8 cellular contexts compared by ENCODE assay signal in the genomic region with DNA sequence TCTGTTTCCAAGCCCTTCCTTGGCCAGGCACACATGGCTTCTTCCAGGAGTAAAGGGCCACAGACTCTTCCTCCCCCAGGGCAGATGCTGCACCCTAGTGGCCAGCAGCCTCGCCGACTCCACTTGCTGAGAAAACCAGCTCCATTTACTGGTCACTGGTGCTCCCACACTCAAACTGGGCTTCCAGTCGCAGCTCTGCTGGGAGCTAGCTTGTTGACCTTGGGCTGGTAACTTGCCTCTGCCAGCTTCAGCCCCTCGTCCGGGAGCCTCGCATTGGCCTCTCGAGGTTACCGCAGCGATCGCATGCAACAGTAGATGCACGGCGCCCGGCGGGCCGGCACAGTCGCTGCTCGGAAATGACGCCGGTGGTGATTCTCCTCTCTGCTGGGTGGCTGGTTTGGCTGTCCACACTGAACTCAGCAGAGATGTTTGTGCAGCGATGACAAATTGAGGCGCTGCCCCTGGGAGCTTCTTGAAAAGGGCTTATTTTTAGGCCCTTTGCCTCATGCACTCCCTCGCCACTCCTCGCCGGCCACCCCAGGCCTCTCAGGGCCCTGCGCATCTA.
DNase-seq lines count a peak whose midpoint lies in the region; ATAC-seq and TF ChIP-seq lines count a peak whose summit lies in the region.

No MANE protein-coding gene starts in this region.

- H3K9me3 Mint-ChIP-seq in WTC11, result no peaks in the 10 kb centered on the region

- DNase-seq in DMS53 (lab: John Stamatoyannopoulos, UW), result peak; percentile 71
- DNase-seq in HPDE6-E6E7 (ENCODE audit: extremely low spot score), result peak; percentile 66
- DNase-seq in WTC11 (ENCODE audit: low spot score), result peak; percentile 84
- DNase-seq in dermis blood vessel endothelial cell, result peak; percentile 91
- DNase-seq in coronary artery (ENCODE audit: low spot score), result no peak

- H3K4me3 ChIP-seq in mesodermal cell (ENCODE audit: extremely low read depth, insufficient read depth, low read length, poor library complexity, severe bottlenecking) (no peak overlapping the region), coronary artery (no peak overlapping the region)

- peaks cover 27% of the 10 kb centered on the region for H3K4me1 ChIP-seq in mesodermal cell (ENCODE audit: control insufficient read depth, insufficient read depth, low read length, poor library complexity, severe bottlenecking)

- H3K27ac ChIP-seq in mesodermal cell (ENCODE audit: low read depth, low read length, severe bottlenecking) (peak overlapping the region; percentile 16), temporal lobe (ENCODE audit: low read depth, low read length) (peak overlapping the region; percentile 61), coronary artery (peak overlapping the region in 1 of 2 donors; percentile 28)

- peak overlapping the region; percentile 68; the same call in 1 of the 2 replicates for H3K27ac Mint-ChIP-seq in WTC11

- H3K36me3 Mint-ChIP-seq in WTC11, result peaks cover 30% of the 10 kb centered on the region

- no peak overlapping the region for H3K4me3 Mint-ChIP-seq in WTC11

- no peaks in the 10 kb centered on the region for H3K4me1 Mint-ChIP-seq in WTC11

- WGBS in mesodermal cell (ENCODE audit: insufficient coverage in 2 of 2), 2 experiments, result 93 to 94% methylated on average over 21 to 25 of the region's 25 CpGs

- no peaks in the 10 kb centered on the region for H3K9me3 ChIP-seq in mesodermal cell (ENCODE audit: control insufficient read depth, low read length)

- no peaks in the 10 kb centered on the region for H3K27me3 Mint-ChIP-seq in WTC11 (ENCODE audit: low read depth)

- POLR2A ChIA-PET in WTC11 (lab: Charles Lee), result no interaction called here

- CTCF ChIA-PET in WTC11 (lab: Charles Lee), result interaction anchor here (0.6 to 3.6 kb wide), 60 partner anchors 9 to 492 kb away, joined by 3 to 51 read pairs (median 4); no protein-coding TSS in a partner anchor

- H3K36me3 ChIP-seq in mesodermal cell (ENCODE audit: control insufficient read depth, insufficient read depth, low read length), result peaks cover 78% of the 10 kb centered on the region

- TF ChIP-seq CTCF in WTC11 (IDR thresholded peaks at IDR 0.05) (peak; percentile 50; the same call in 1 of the 2 replicates), coronary artery (IDR thresholded peaks at IDR 0.05) (no peak)

- peak; percentile 81 for ATAC-seq in WTC11
- ATAC-seq in HG02870 (IDR thresholded peaks at IDR 0.05; ENCODE audit: unreplicated experiment), result no peak

TF ChIP-seq in WTC11, 78 proteins besides CTCF, POLR2A, EP300 and RAD21:
- TF ChIP-seq, protein P1, sequence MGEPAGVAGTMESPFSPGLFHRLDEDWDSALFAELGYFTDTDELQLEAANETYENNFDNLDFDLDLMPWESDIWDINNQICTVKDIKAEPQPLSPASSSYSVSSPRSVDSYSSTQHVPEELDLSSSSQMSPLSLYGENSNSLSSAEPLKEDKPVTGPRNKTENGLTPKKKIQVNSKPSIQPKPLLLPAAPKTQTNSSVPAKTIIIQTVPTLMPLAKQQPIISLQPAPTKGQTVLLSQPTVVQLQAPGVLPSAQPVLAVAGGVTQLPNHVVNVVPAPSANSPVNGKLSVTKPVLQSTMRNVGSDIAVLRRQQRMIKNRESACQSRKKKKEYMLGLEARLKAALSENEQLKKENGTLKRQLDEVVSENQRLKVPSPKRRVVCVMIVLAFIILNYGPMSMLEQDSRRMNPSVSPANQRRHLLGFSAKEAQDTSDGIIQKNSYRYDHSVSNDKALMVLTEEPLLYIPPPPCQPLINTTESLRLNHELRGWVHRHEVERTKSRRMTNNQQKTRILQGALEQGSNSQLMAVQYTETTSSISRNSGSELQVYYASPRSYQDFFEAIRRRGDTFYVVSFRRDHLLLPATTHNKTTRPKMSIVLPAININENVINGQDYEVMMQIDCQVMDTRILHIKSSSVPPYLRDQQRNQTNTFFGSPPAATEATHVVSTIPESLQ (CRISPR knock-in tag; IDR thresholded peaks at IDR 0.05), result no peak
- no peak for TF ChIP-seq GRHL2 (CRISPR knock-in tag; IDR thresholded peaks at IDR 0.05; ENCODE audit: insufficient replicate concordance, severe bottlenecking)
- TF ChIP-seq ZNF512 (CRISPR knock-in tag; IDR thresholded peaks at IDR 0.05; ENCODE audit: borderline replicate concordance), result no peak
- TF ChIP-seq CREB1 (CRISPR knock-in tag; IDR thresholded peaks at IDR 0.05), result no peak
- no peak for TF ChIP-seq CDX4 (CRISPR knock-in tag; IDR thresholded peaks at IDR 0.05; ENCODE audit: borderline replicate concordance)
- TF ChIP-seq MYBL2 (CRISPR knock-in tag; IDR thresholded peaks at IDR 0.05), result no peak
- no peak for TF ChIP-seq EMX1 (CRISPR knock-in tag; IDR thresholded peaks at IDR 0.05)
